In genomic region chr10:115001506-115002381, GRCh38 we compare ENCODE assay signal across 9 cellular contexts.
DNase-seq lines count a peak whose midpoint lies in the region; ATAC-seq and TF ChIP-seq lines count a peak whose summit lies in the region.
"Had no signal": no experiment of that assay in that cellular context is flagged by ENCODE, and none has a peak within 500 bp of the region (broad histone marks: within the 10 kb centered on the region; RNA-seq: fewer than 3 reads in every experiment).

No MANE protein-coding gene starts in this region.

- no peak overlapping the region for H3K27ac Mint-ChIP-seq in T-helper 2 cell treated with Interferon-gamma antibody and Interleukin-4, amounts not matched to agents 5 μg/mL and 100 μg/mL, for 36 hours

- peaks cover 5% of the 10 kb centered on the region for H3K4me1 Mint-ChIP-seq in T-helper 2 cell treated with Interferon-gamma antibody and Interleukin-4, amounts not matched to agents 5 μg/mL and 100 μg/mL, for 36 hours (ENCODE audit: low read depth)

- no peaks in the 10 kb centered on the region for H3K4me1 ChIP-seq in Peyer's patch
- no peaks in the 10 kb centered on the region for H3K4me1 ChIP-seq in left lung

- in situ Hi-C loops in GM13976 (cut with MboI; ENCODE audit: low sequenced_read_pairs, unreplicated experiment), result no loop called here

- peaks cover 11% of the 10 kb centered on the region for H3K27me3 Mint-ChIP-seq in T-helper 2 cell treated with Interferon-gamma antibody and Interleukin-4, amounts not matched to agents 5 μg/mL and 100 μg/mL, for 36 hours (ENCODE audit: low read depth)

- H3K9me3 ChIP-seq in Peyer's patch (no peaks in the 10 kb centered on the region), left lung (no peaks in the 10 kb centered on the region)

- H3K27me3 ChIP-seq in Peyer's patch (no peaks in the 10 kb centered on the region), left lung (no peaks in the 10 kb centered on the region)

- intact Hi-C loops in left lung (cut with DNase I), result no loop called here

- H3K9me3 Mint-ChIP-seq in T-helper 2 cell treated with Interferon-gamma antibody and Interleukin-4, amounts not matched to agents 5 μg/mL and 100 μg/mL, for 36 hours, result no peaks in the 10 kb centered on the region

- H3K27ac ChIP-seq in Peyer's patch (peak overlapping the region in 2 of 4 donors; percentile 40 to 63), left lung (no peak overlapping the region)
- H3K27ac ChIP-seq: HL-60 had no signal

- TF ChIP-seq POLR2A in Peyer's patch (IDR thresholded peaks at IDR 0.05), result no peak

- ATAC-seq in HG02759 (IDR thresholded peaks at IDR 0.05; ENCODE audit: unreplicated experiment) (peak; percentile 68), left lung (peak; percentile 62)

- H3K4me3 ChIP-seq in Peyer's patch, result peak overlapping the region in 2 of 4 donors; percentile 2 to 20
- H3K4me3 ChIP-seq in left lung, result no peak overlapping the region

- H3K36me3 ChIP-seq in Peyer's patch, result no peaks in the 10 kb centered on the region
- no peaks in the 10 kb centered on the region for H3K36me3 ChIP-seq in left lung

- H3K36me3 Mint-ChIP-seq in T-helper 2 cell treated with Interferon-gamma antibody and Interleukin-4, amounts not matched to agents 5 μg/mL and 100 μg/mL, for 36 hours (ENCODE audit: low read depth), result no peaks in the 10 kb centered on the region

- TF ChIP-seq CTCF in GM13976 (IDR thresholded peaks at IDR 0.05; ENCODE audit: borderline replicate concordance, control extremely low read depth, extremely low read depth, insufficient read depth, missing control alignments), result no peak
- no peak for TF ChIP-seq CTCF in Peyer's patch (IDR thresholded peaks at IDR 0.05)
- TF ChIP-seq CTCF in left lung (IDR thresholded peaks at IDR 0.05), result no peak

- DNase-seq in GM13976 (ENCODE audit: low spot score), result peak; percentile 16
- DNase-seq in Peyer's patch, result peak in 2 of 3 donors; percentile 46 to 49
- DNase-seq in left lung, result no peak
- DNase-seq in NCI-H524 treated with DMSO at 0.1 percent for 48 hours (lab: John Stamatoyannopoulos, UW), result no peak
- DNase-seq in T-helper 2 cell treated with Interferon-gamma antibody and Interleukin-4, amounts not matched to agents 5 μg/mL and 100 μg/mL, for 36 hours (ENCODE audit: low spot score), result no peak
- no peak for DNase-seq in KG1 (lab: John Stamatoyannopoulos, UW)
- DNase-seq in NCI-H82 treated with DMSO at 0.1 percent for 48 hours (lab: John Stamatoyannopoulos, UW; ENCODE audit: unreplicated experiment), result no peak

- no peak overlapping the region for H3K4me3 Mint-ChIP-seq in T-helper 2 cell treated with Interferon-gamma antibody and Interleukin-4, amounts not matched to agents 5 μg/mL and 100 μg/mL, for 36 hours

Comparison
In these comparisons a context has a peak if more than half of its experiments do, and no peak if none do; other contexts are left out.
1. DNase-seq: peak in GM13976 (single experiment) and Peyer's patch (2 of 3); none in left lung (0 of 2), NCI-H524 treated with DMSO at 0.1 percent for 48 hours (single experiment), T-helper 2 cell treated with Interferon-gamma antibody and Interleukin-4, amounts not matched to agents 5 μg/mL and 100 μg/mL, for 36 hours (single experiment), KG1 (single experiment) and NCI-H82 treated with DMSO at 0.1 percent for 48 hours (single experiment).